In genomic region chr7:94236960-94237359, GRCh38 we compare ENCODE assay signal across 26 cellular contexts.
"Had no signal": no experiment of that assay in that cellular context is flagged by ENCODE, and none has a peak within 500 bp of the region (broad histone marks: within the 10 kb centered on the region; RNA-seq: fewer than 3 reads in every experiment).

No MANE protein-coding gene starts in this region.

- H3K4me2 ChIP-seq: KMS-11, SK-N-SH had no signal

- H3K9me3 ChIP-seq: SK-N-SH had no signal

- ATAC-seq: K562, Panc1, PC-3 had no signal

- H3K9ac ChIP-seq: KMS-11, SK-N-SH had no signal

- H3K27ac ChIP-seq: HL-60, KMS-11, RWPE1 had no signal

- DNase-seq: Kasumi-1, MM.1S, MV-4-11, NCI-H1048, NCI-H1105, NCI-H1417, NCI-H1436 treated with DMSO at 0.1 percent for 48 hours, NCI-H1694, NCI-H187 treated with DMSO at 0.1 percent for 48 hours, NCI-H2029 treated with DMSO at 0.1 percent for 48 hours, NCI-H2171 treated with DMSO at 0.1 percent for 48 hours, NCI-H345, NCI-H446 treated with DMSO at 0.1 percent for 48 hours, NCI-H510A treated with DMSO at 0.1 percent for 48 hours, NCI-H526 treated with DMSO at 0.1 percent for 48 hours, NCI-H748 treated with DMSO at 0.1 percent for 48 hours, PC-3, SHP77, SK-N-SH, SW 1271 had no signal

- H3K4me3 ChIP-seq: K562 had no signal

- FAIRE-seq: HTR-8/SVneo, K562 had no signal
